ENCODE assay signal across 13 cellular contexts in genomic region chr1:202046748-202047708, GRCh38. TPM values are rescaled to one million over a fixed set of nuclear protein-coding genes. Genes with fewer than 3 reads are reported as not detected.
DNase-seq lines count a peak whose midpoint lies in the region; ATAC-seq, FAIRE-seq and TF ChIP-seq lines count a peak whose summit lies in the region.
"Had no signal": no experiment of that assay in that cellular context is flagged by ENCODE, and none has a peak within 500 bp of the region (broad histone marks: within the 10 kb centered on the region; RNA-seq: fewer than 3 reads in every experiment).

No MANE protein-coding gene starts in this region.

- TF ChIP-seq EP300 in A549 (IDR thresholded peaks at IDR 0.05): peak; percentile 62 to 69; a peak in 2 of 5 replicates

- H3K18ac ChIP-seq in IMR-90 (ENCODE audit: low read depth, low read length) (no peak overlapping the region), mesenchymal stem cell (ENCODE audit: low read depth in 1 of 2, low read length in 2 of 2) (no peak overlapping the region)

- H3K36me3 Mint-ChIP-seq in activated T-cell treated with anti-CD3 and anti-CD28 coated beads, Interleukin-2, amount 50 U/mL, for 24 hours (ENCODE audit: low read depth): no peaks in the 10 kb centered on the region

- H3K4ac ChIP-seq in IMR-90 (ENCODE audit: low read depth, low read length) (no peak overlapping the region), mesenchymal stem cell (ENCODE audit: low read depth in 1 of 2, low read length in 2 of 2) (no peak overlapping the region)

- H4K20me1 ChIP-seq in IMR-90 (ENCODE audit: insufficient read depth, low read length): no peaks in the 10 kb centered on the region

- peaks cover 5% of the 10 kb centered on the region; the same call in 1 of the 2 replicates for H3K9me1 ChIP-seq in IMR-90 (ENCODE audit: insufficient read depth, low read length)

- H3K4me1 ChIP-seq in A549 (peaks cover 79% of the 10 kb centered on the region), IMR-90 (ENCODE audit: control insufficient read depth, insufficient read depth, low read length) (no peaks in the 10 kb centered on the region), mesenchymal stem cell (ENCODE audit: control insufficient read depth, insufficient read depth, low read depth, low read length) (peaks cover 7% of the 10 kb centered on the region)

- H2BK15ac ChIP-seq in IMR-90 (ENCODE audit: low read depth, low read length) (0 out of 3 replicates have a peak overlapping the region, but pooled peaks have one; percentile 33), mesenchymal stem cell (ENCODE audit: low read depth, poor library complexity, severe bottlenecking) (peak overlapping the region; percentile 21)

- no peak overlapping the region for H2BK5ac ChIP-seq in IMR-90 (ENCODE audit: low read depth, low read length, poor library complexity, severe bottlenecking)
- no peak overlapping the region for H2BK5ac ChIP-seq in mesenchymal stem cell (ENCODE audit: low read depth, low read length, poor library complexity, severe bottlenecking)

- no peak overlapping the region for H2AK9ac ChIP-seq in IMR-90 (replicated peaks; ENCODE audit: low read depth, low read length, poor library complexity)

- H3K23ac ChIP-seq in IMR-90 (ENCODE audit: low read depth, low read length) (no peak overlapping the region), mesenchymal stem cell (ENCODE audit: low read length in 2 of 2) (peak overlapping the region in 1 of 2 experiments; percentile 50)

- intact Hi-C loops in IMR-90 (cut with micrococcal nuclease): no loop called here

- H3K79me1 ChIP-seq in IMR-90 (ENCODE audit: low read depth in 1 of 2, low read length in 2 of 2) (no peaks in the 10 kb centered on the region), mesenchymal stem cell (replicated peaks; ENCODE audit: low read length, poor library complexity, severe bottlenecking) (no peaks in the 10 kb centered on the region)

- TF ChIP-seq CTCF in A549 (IDR thresholded peaks at IDR 0.05) (no peak), IMR-90 (conservative IDR thresholded peaks at IDR 0.05; ENCODE audit: low read depth, low read length) (no peak)

- no peak overlapping the region for H3K27ac Mint-ChIP-seq in activated T-cell treated with anti-CD3 and anti-CD28 coated beads, Interleukin-2, amount 50 U/mL, for 24 hours

- H3K4me2 ChIP-seq in A549: peak overlapping the region; percentile 55
- no peak overlapping the region for H3K4me2 ChIP-seq in IMR-90 (ENCODE audit: low read depth, low read length)
- H3K4me2 ChIP-seq in mesenchymal stem cell (ENCODE audit: low read length, poor library complexity, severe bottlenecking): no peak overlapping the region

- H2AFZ ChIP-seq in IMR-90 (replicated peaks; ENCODE audit: low read length, poor library complexity) (no peak overlapping the region), mesenchymal stem cell (ENCODE audit: low read depth, low read length) (no peak overlapping the region)

- H3K27me3 Mint-ChIP-seq in activated T-cell treated with anti-CD3 and anti-CD28 coated beads, Interleukin-2, amount 50 U/mL, for 24 hours: peaks cover 8% of the 10 kb centered on the region

- H3K4me3 Mint-ChIP-seq in activated T-cell treated with anti-CD3 and anti-CD28 coated beads, Interleukin-2, amount 50 U/mL, for 24 hours: no peak overlapping the region

- no peak for TF ChIP-seq POLR2A in A549 (IDR thresholded peaks at IDR 0.05; ENCODE audit: low read length)
- TF ChIP-seq POLR2A in IMR-90 (IDR thresholded peaks at IDR 0.05; ENCODE audit: low read depth, low read length): no peak

- no peak overlapping the region for H4K91ac ChIP-seq in IMR-90 (ENCODE audit: insufficient read depth, low read depth, low read length)
- no peak overlapping the region for H4K91ac ChIP-seq in mesenchymal stem cell (ENCODE audit: low read length)

- dilution Hi-C loops in IMR-90 (cut with HindIII; ENCODE audit: low sequenced_read_pairs, unreplicated experiment): no loop called here

- H3K27ac ChIP-seq in A549 (peak overlapping the region; percentile 85 to 97), IMR-90 (ENCODE audit: insufficient read depth, low read length) (no peak overlapping the region), mesenchymal stem cell (ENCODE audit: low read length, poor library complexity, severe bottlenecking) (no peak overlapping the region)
- H3K27ac ChIP-seq: neutrophil, WERI-Rb-1 had no signal

- no peak for FAIRE-seq in A549 (lab: Jason Lieb, UNC)

- H3K36me3 ChIP-seq in IMR-90 (ENCODE audit: control insufficient read depth, insufficient read depth, low read length) (no peaks in the 10 kb centered on the region), mesenchymal stem cell (ENCODE audit: control insufficient read depth in 1 of 2, insufficient read depth in 2 of 2, low read depth in 1 of 2, low read length in 2 of 2) (no peaks in the 10 kb centered on the region)
- H3K36me3 ChIP-seq: neutrophil, WERI-Rb-1 had no signal

- no peak overlapping the region for H2BK20ac ChIP-seq in IMR-90 (ENCODE audit: low read depth, low read length)

- H3K4me3 ChIP-seq in A549 (no peak overlapping the region), IMR-90 (ENCODE audit: insufficient read depth, low read depth, low read length) (no peak overlapping the region), mesenchymal stem cell (ENCODE audit: insufficient read depth in 1 of 2, low read depth in 1 of 2, low read length in 2 of 2) (no peak overlapping the region)

- TF ChIP-seq RAD21 in A549 (conservative IDR thresholded peaks at IDR 0.05 in 1 of 2, IDR thresholded peaks at IDR 0.05 in 1 of 2): no peak; a peak in 1 of 5 replicates
- TF ChIP-seq RAD21 in IMR-90 (IDR thresholded peaks at IDR 0.05; ENCODE audit: low read length): no peak

- H4K8ac ChIP-seq in IMR-90 (ENCODE audit: low read depth in 2 of 2, low read length in 2 of 2) (no peak overlapping the region), mesenchymal stem cell (ENCODE audit: low read length) (no peak overlapping the region)

- CTCF ChIA-PET in A549 (lab: Yijun Ruan, JAX) (interaction anchor here (0.9 to 1.9 kb wide), 7 partner anchors 9 to 87 kb away, joined by 3 to 6 read pairs (median 4); partner anchors contain the start of gene ELF3), IMR-90 (lab: Yijun Ruan, JAX) (no interaction called here)

- no peak overlapping the region for H3K9ac ChIP-seq in IMR-90 (ENCODE audit: low read depth, low read length)
- no peak overlapping the region for H3K9ac ChIP-seq in mesenchymal stem cell (ENCODE audit: low read length)

- in situ Hi-C loops in IMR-90 (cut with MboI; ENCODE audit: low sequenced_read_pairs): no loop called here
- in situ Hi-C loops in T47D (cut with HindIII; ENCODE audit: low pct_unique_long_range_greater_than_20kb, low sequenced_read_pairs): no loop called here

- H3K9me3 Mint-ChIP-seq in activated T-cell treated with anti-CD3 and anti-CD28 coated beads, Interleukin-2, amount 50 U/mL, for 24 hours: no peaks in the 10 kb centered on the region

- BruUV-seq in IMR-90 (replicated peaks; lab: Mats Ljungman, UMichigan): no TSS peak

- ATAC-seq in A549 (peak; percentile 85 to 93), IMR-90 (ENCODE audit: low read depth) (no peak; the same call in 1 of the 2 replicates)

- peaks cover 13% of the 10 kb centered on the region for H3K27me3 ChIP-seq in IMR-90 (ENCODE audit: control insufficient read depth, insufficient read depth, low read length)
- H3K27me3 ChIP-seq in mesenchymal stem cell (ENCODE audit: control insufficient read depth in 1 of 2, insufficient read depth in 1 of 2, low read length in 2 of 2): peaks cover 0 to 12% of the 10 kb centered on the region in 2 experiments

- H2BK120ac ChIP-seq in IMR-90 (ENCODE audit: low read depth, low read length): no peak overlapping the region
- H2BK120ac ChIP-seq in mesenchymal stem cell (ENCODE audit: low read depth, low read length): no peak overlapping the region

- WGBS in A549 (ENCODE audit: missing lambda C conversion rate): 33% methylated on average over 5 of the region's 5 CpGs
- WGBS in IMR-90 (ENCODE audit: extremely low coverage in 2 of 2, insufficient read length in 1 of 2), 2 experiments: 92% methylated on average over 1 of the region's 5 CpGs; no CpG with 5 or more reads in 1 of the 2 experiments
- WGBS in mesenchymal stem cell: 80% methylated on average over 5 of the region's 5 CpGs

- POLR2A ChIA-PET in A549 (lab: Yijun Ruan, JAX): interaction anchor here (2.1 to 3.9 kb wide), 2 partner anchors 12 to 36 kb away, joined by 11 to 36 read pairs; partner anchors contain the start of gene ELF3
- POLR2A ChIA-PET in IMR-90 (lab: Charles Lee; ENCODE audit: unreplicated experiment): no interaction called here

- no peaks in the 10 kb centered on the region for H3K4me1 Mint-ChIP-seq in activated T-cell treated with anti-CD3 and anti-CD28 coated beads, Interleukin-2, amount 50 U/mL, for 24 hours (ENCODE audit: low read depth)

- DNase-seq in A549 (ENCODE audit: low read depth in 1 of 2, low spot score in 1 of 2) (peak; percentile 83 to 95), IMR-90 (no peak), T47D (ENCODE audit: low read depth in 1 of 2, low spot score in 1 of 2) (peak; percentile 64 to 92), mesenchymal stem cell (peak; percentile 26), CD1c-positive myeloid dendritic cell (ENCODE audit: extremely low spot score) (no peak), NAMALWA (ENCODE audit: low spot score) (no peak)
- no peak for DNase-seq in activated T-cell treated with anti-CD3 and anti-CD28 coated beads, Interleukin-2, amount 50 U/mL, for 24 hours
- no peak for DNase-seq in activated naive CD4-positive, alpha-beta T cell treated with anti-CD3 and anti-CD28 coated beads, Interleukin-2, amount 50 U/mL, for 16 hours
- DNase-seq: amniotic stem cell, Kasumi-1, SHP77 treated with DMSO at 0.1 percent for 48 hours, WERI-Rb-1 had no signal

- H2BK12ac ChIP-seq in mesenchymal stem cell (ENCODE audit: low read length in 2 of 2): no peak overlapping the region

- no peak overlapping the region for H3K14ac ChIP-seq in IMR-90 (replicated peaks; ENCODE audit: low read depth, low read length)
- no peak overlapping the region for H3K14ac ChIP-seq in mesenchymal stem cell (ENCODE audit: low read length in 2 of 2)

- peak overlapping the region; percentile 56 for H2AK5ac ChIP-seq in IMR-90 (ENCODE audit: low read depth, low read length)
- H2AK5ac ChIP-seq in mesenchymal stem cell (ENCODE audit: low read length, severe bottlenecking): peak overlapping the region; percentile 44

- H4K5ac ChIP-seq in IMR-90 (ENCODE audit: low read depth, low read length): no peak overlapping the region

- H3K9me3 ChIP-seq in A549 (no peaks in the 10 kb centered on the region), IMR-90 (ENCODE audit: control insufficient read depth, insufficient read depth, low read length) (no peaks in the 10 kb centered on the region), mesenchymal stem cell (ENCODE audit: control insufficient read depth, low read length) (no peaks in the 10 kb centered on the region)
- H3K9me3 ChIP-seq: neutrophil had no signal

- no peak overlapping the region for H3K56ac ChIP-seq in IMR-90 (ENCODE audit: extremely low read depth, insufficient read depth, low read length)

RNA-seq across cellular contexts. Expression of gene ELF3, which starts 36.6 kb away (rescaled TPM):
- 334 and 365 TPM in 2 replicates for polyA plus RNA-seq in A549 (2011; rRNA removed)
- 197 and 257 TPM in 2 replicates for polyA plus RNA-seq in A549 (2012; cell fraction: cytosol; rRNA removed)
- polyA plus RNA-seq in A549 (2012; cell fraction: nucleus; rRNA removed): 1,053 and 1,132 TPM in 2 replicates
- 138 to 180 TPM (median 179 TPM) in 3 replicates for polyA plus RNA-seq in A549 (2017; fragmentation: RNase III; extraction: RNeasy Plus Mini Kit Qiagen cat#74134 plus additional on column Dnase treatment)
- 661 and 758 TPM in 2 replicates for polyA minus RNA-seq in A549 (2011; rRNA and poly(A)+ RNA removed)
- under 0.01 TPM in 1 of 2 replicates, not detected in the other for total RNA-seq in IMR-90 (2012; rRNA removed)
- 0.19 and 0.38 TPM in 2 replicates for polyA plus RNA-seq in IMR-90 (2012; rRNA removed)
- 0.02 and 0.11 TPM in 2 replicates for polyA plus RNA-seq in IMR-90 (2012; cell fraction: cytosol; rRNA removed)
- polyA plus RNA-seq in IMR-90 (2012; cell fraction: nucleus; rRNA removed; ENCODE audit: low replicate concordance): 1.3 and 7.4 TPM in 2 replicates
- 0.04 TPM for polyA plus RNA-seq in mesenchymal stem cell (2013, experiment 1 of 2)
- polyA plus RNA-seq in mesenchymal stem cell (2013, experiment 2 of 2): 0.07 TPM

Comparison
In these comparisons a context has a peak if more than half of its experiments do, and no peak if none do; other contexts are left out.
1. DNase-seq: peak in A549 (2 of 2), T47D (2 of 2) and mesenchymal stem cell (single experiment); none in IMR-90 (single experiment), CD1c-positive myeloid dendritic cell (single experiment), activated T-cell treated with anti-CD3 and anti-CD28 coated beads, Interleukin-2, amount 50 U/mL, for 24 hours (single experiment), NAMALWA (single experiment) and activated naive CD4-positive, alpha-beta T cell treated with anti-CD3 and anti-CD28 coated beads, Interleukin-2, amount 50 U/mL, for 16 hours (single experiment).
2. H3K27ac ChIP-seq: peak in A549 (2 of 2); none in IMR-90 (single experiment) and mesenchymal stem cell (single experiment).
3. RNA of gene ELF3, which starts 36.6 kb away (polyA plus RNA-seq): 138 to 1,132 TPM in A549; 0.02 to 7.4 TPM in IMR-90; every median in the first group is over 10 times any median in the second.